ENCODE assay signal across 18 cellular contexts in genomic region chrX:86930419-86930818, GRCh38.
A peak's percentile ranks its signal among the peaks of the same experiment; 100 is the strongest.
DNase-seq lines count a peak whose midpoint lies in the region; ATAC-seq, FAIRE-seq and TF ChIP-seq lines count a peak whose summit lies in the region.
"Had no signal": no experiment of that assay in that cellular context is flagged by ENCODE, and none has a peak within 500 bp of the region (broad histone marks: within the 10 kb centered on the region; RNA-seq: fewer than 3 reads in every experiment).

No MANE protein-coding gene starts in this region.

- intact Hi-C loops in heart left ventricle (cut with DNase I): no loop called here

- H3K9ac ChIP-seq in astrocyte (ENCODE audit: low read length): no peak overlapping the region
- H3K9ac ChIP-seq: GM23248, KMS-11 had no signal

- H3K36me3 Mint-ChIP-seq in astrocyte (ENCODE audit: low read depth, unreplicated experiment): no peaks in the 10 kb centered on the region
- H3K36me3 Mint-ChIP-seq in progenitor cell of endocrine pancreas (ENCODE audit: insufficient read depth): peaks cover 5% of the 10 kb centered on the region
- H3K36me3 Mint-ChIP-seq in naive thymus-derived CD8-positive, alpha-beta T cell: no peaks in the 10 kb centered on the region
- H3K36me3 Mint-ChIP-seq: CD14-positive monocyte; CD8-positive, alpha-beta T cell; IgD-negative memory B cell had no signal

- H3K27ac ChIP-seq in 22Rv1: peak overlapping the region; percentile 35
- H3K27ac ChIP-seq in astrocyte (ENCODE audit: low read depth, low read length): no peak overlapping the region
- H3K27ac ChIP-seq in heart left ventricle: no peak overlapping the region
- H3K27ac ChIP-seq: GM23248, KMS-11 had no signal

- no peaks in the 10 kb centered on the region for H3K27me3 ChIP-seq in astrocyte (ENCODE audit: insufficient read depth, low read length)
- H3K27me3 ChIP-seq in heart left ventricle: no peaks in the 10 kb centered on the region

- H3K4me3 ChIP-seq in astrocyte (ENCODE audit: insufficient read depth, low read depth, low read length) (no peak overlapping the region), heart left ventricle (no peak overlapping the region)
- H3K4me3 ChIP-seq: GM12878, GM23248 had no signal

- H3K9me3 Mint-ChIP-seq in astrocyte (ENCODE audit: unreplicated experiment): no peaks in the 10 kb centered on the region
- H3K9me3 Mint-ChIP-seq in progenitor cell of endocrine pancreas (ENCODE audit: low read depth): peaks cover 30% of the 10 kb centered on the region
- H3K9me3 Mint-ChIP-seq in naive thymus-derived CD8-positive, alpha-beta T cell: peaks cover 0 to 9% (median 0%) of the 10 kb centered on the region in 9 donors

- 47 to 55% (median 50%) methylated on average over 1 of the region's 1 CpG for WGBS in heart left ventricle, 4 donors

- no peak for ATAC-seq in heart left ventricle
- ATAC-seq in naive thymus-derived CD8-positive, alpha-beta T cell: no peak
- ATAC-seq: CD8-positive, alpha-beta T cell; GM12878; HCT116 had no signal

- peak; percentile 89 for FAIRE-seq in astrocyte (lab: Jason Lieb, UNC)
- FAIRE-seq: A204.1, GM12878, GM18507, H54 had no signal

- H3K36me3 ChIP-seq in astrocyte (ENCODE audit: insufficient read depth, low read length) (no peaks in the 10 kb centered on the region), heart left ventricle (no peaks in the 10 kb centered on the region)

- H3K27me3 Mint-ChIP-seq in astrocyte (ENCODE audit: low read depth, unreplicated experiment) (no peaks in the 10 kb centered on the region), progenitor cell of endocrine pancreas (no peaks in the 10 kb centered on the region)
- H3K27me3 Mint-ChIP-seq in naive thymus-derived CD8-positive, alpha-beta T cell: no peaks in the 10 kb centered on the region
- H3K27me3 Mint-ChIP-seq: IgD-negative memory B cell had no signal

- POLR2A ChIA-PET in naive thymus-derived CD8-positive, alpha-beta T cell (lab: Charles Lee): no interaction called here

- no peaks in the 10 kb centered on the region for H4K20me1 ChIP-seq in astrocyte (ENCODE audit: insufficient read depth, low read length)

- DNase-seq in DMS53 (lab: John Stamatoyannopoulos, UW) (peak; percentile 70), astrocyte (ENCODE audit: low read depth) (no peak), progenitor cell of endocrine pancreas (ENCODE audit: low spot score, unreplicated experiment) (no peak), heart left ventricle (no peak), T-helper 2 cell (no peak)
- no peak for DNase-seq in naive thymus-derived CD8-positive, alpha-beta T cell
- DNase-seq: CD8-positive, alpha-beta T cell; COR-L47; GM23248 had no signal

- H3K4me2 ChIP-seq in astrocyte (ENCODE audit: low read length): no peak overlapping the region
- H3K4me2 ChIP-seq: KMS-11 had no signal

- no peak for TF ChIP-seq POLR2A in heart left ventricle (IDR thresholded peaks at IDR 0.05)

- H3K9me3 ChIP-seq in astrocyte (ENCODE audit: insufficient read depth, low read depth, low read length) (no peaks in the 10 kb centered on the region), heart left ventricle (peaks cover 0 to 12% (median 0%) of the 10 kb centered on the region in 12 donors)

- no peak overlapping the region for H2AFZ ChIP-seq in astrocyte (ENCODE audit: low read depth, low read length)
- H2AFZ ChIP-seq: GM23248 had no signal

- no peak for TF ChIP-seq CTCF in 22Rv1 (IDR thresholded peaks at IDR 0.05)
- no peak for TF ChIP-seq CTCF in astrocyte (IDR thresholded peaks at IDR 0.05; ENCODE audit: insufficient read depth, low read depth, low read length)
- TF ChIP-seq CTCF in progenitor cell of endocrine pancreas (IDR thresholded peaks at IDR 0.05; ENCODE audit: unreplicated experiment): no peak
- no peak for TF ChIP-seq CTCF in heart left ventricle (IDR thresholded peaks at IDR 0.05)

- H3K4me1 ChIP-seq in astrocyte (ENCODE audit: insufficient read depth, low read length) (no peaks in the 10 kb centered on the region), heart left ventricle (no peaks in the 10 kb centered on the region)

- H3K27ac Mint-ChIP-seq in astrocyte (ENCODE audit: unreplicated experiment) (no peak overlapping the region), progenitor cell of endocrine pancreas (peak overlapping the region; percentile 49)
- no peak overlapping the region for H3K27ac Mint-ChIP-seq in naive thymus-derived CD8-positive, alpha-beta T cell
- H3K27ac Mint-ChIP-seq: CD14-positive monocyte; CD8-positive, alpha-beta T cell; IgD-negative memory B cell had no signal

- H3K4me1 Mint-ChIP-seq in astrocyte (ENCODE audit: low read depth, unreplicated experiment) (no peaks in the 10 kb centered on the region), progenitor cell of endocrine pancreas (ENCODE audit: low read depth) (peaks cover 9% of the 10 kb centered on the region)
- no peaks in the 10 kb centered on the region for H3K4me1 Mint-ChIP-seq in naive thymus-derived CD8-positive, alpha-beta T cell
- H3K4me1 Mint-ChIP-seq: CD14-positive monocyte, IgD-negative memory B cell had no signal

- H3K4me3 Mint-ChIP-seq in astrocyte (ENCODE audit: unreplicated experiment): no peak overlapping the region
- no peak overlapping the region for H3K4me3 Mint-ChIP-seq in progenitor cell of endocrine pancreas (ENCODE audit: low read depth)
- no peak overlapping the region for H3K4me3 Mint-ChIP-seq in naive thymus-derived CD8-positive, alpha-beta T cell
- H3K4me3 Mint-ChIP-seq: CD14-positive monocyte; CD8-positive, alpha-beta T cell; IgD-negative memory B cell had no signal

- no peaks in the 10 kb centered on the region for H3K79me2 ChIP-seq in astrocyte (ENCODE audit: insufficient read depth, low read length)
